28 cellular contexts compared by ENCODE assay signal in genomic region chr20:57662028-57662312, GRCh38. TPM values are rescaled to one million over a fixed set of nuclear protein-coding genes. Genes with fewer than 3 reads are reported as not detected.
DNase-seq lines count a peak whose midpoint lies in the region; ATAC-seq and TF ChIP-seq lines count a peak whose summit lies in the region.
"Had no signal": no experiment of that assay in that cellular context is flagged by ENCODE, and none has a peak within 500 bp of the region (broad histone marks: within the 10 kb centered on the region; RNA-seq: fewer than 3 reads in every experiment).

No MANE protein-coding gene starts in this region.

- H3K27me3 ChIP-seq in NT2/D1 (ENCODE audit: insufficient read depth, insufficient read length): no peaks in the 10 kb centered on the region
- H3K27me3 ChIP-seq in lower lobe of right lung (ENCODE audit: low read depth): no peaks in the 10 kb centered on the region
- H3K27me3 ChIP-seq in tibial artery: no peaks in the 10 kb centered on the region

- no peaks in the 10 kb centered on the region for H3K27me3 Mint-ChIP-seq in T-helper 2 cell treated with Interferon-gamma antibody and Interleukin-4, amounts not matched to agents 5 μg/mL and 100 μg/mL, for 36 hours (ENCODE audit: low read depth)
- H3K27me3 Mint-ChIP-seq: activated B cell treated with CpG ODN at 0.5 μM for 24 hours; central memory CD8-positive, alpha-beta T cell; naive thymus-derived CD4-positive, alpha-beta T cell had no signal

- no peaks in the 10 kb centered on the region for H3K36me3 Mint-ChIP-seq in T-helper 2 cell treated with Interferon-gamma antibody and Interleukin-4, amounts not matched to agents 5 μg/mL and 100 μg/mL, for 36 hours (ENCODE audit: low read depth)
- H3K36me3 Mint-ChIP-seq: CD8-positive, alpha-beta T cell; immature natural killer cell; naive thymus-derived CD4-positive, alpha-beta T cell had no signal

- H3K9ac ChIP-seq in NT2/D1 (ENCODE audit: insufficient read length, low read depth): peak overlapping the region; percentile 32
- H3K9ac ChIP-seq: GM23248 had no signal

- TF ChIP-seq CTCF in lower lobe of right lung (IDR thresholded peaks at IDR 0.05) (no peak), tibial artery (IDR thresholded peaks at IDR 0.05) (no peak)

- ATAC-seq in lower lobe of right lung (no peak), HG02884 (IDR thresholded peaks at IDR 0.05; ENCODE audit: unreplicated experiment) (no peak)
- ATAC-seq: CD8-positive, alpha-beta T cell; left ventricle myocardium superior; naive thymus-derived CD4-positive, alpha-beta T cell; PC-3 had no signal

- H3K4me3 ChIP-seq in NT2/D1 (ENCODE audit: insufficient read length, low read depth) (no peak overlapping the region), lower lobe of right lung (no peak overlapping the region), tibial artery (no peak overlapping the region)
- H3K4me3 ChIP-seq: GM23248 had no signal

- H3K4me3 Mint-ChIP-seq in T-helper 2 cell treated with Interferon-gamma antibody and Interleukin-4, amounts not matched to agents 5 μg/mL and 100 μg/mL, for 36 hours: no peak overlapping the region
- H3K4me3 Mint-ChIP-seq: activated B cell treated with CpG ODN at 0.5 μM for 24 hours; CD8-positive, alpha-beta T cell; central memory CD8-positive, alpha-beta T cell; immature natural killer cell; naive thymus-derived CD4-positive, alpha-beta T cell had no signal

- DNase-seq in activated CD8-positive, alpha-beta memory T cell treated with anti-CD3 and anti-CD28 coated beads, Interleukin-2, amount 50 U/mL, for 4 hours: peak; percentile 7
- DNase-seq in activated CD8-positive, alpha-beta memory T cell treated with anti-CD3 and anti-CD28 coated beads for 24 hours: no peak
- no peak for DNase-seq in NT2/D1 (ENCODE audit: low read depth, low spot score)
- DNase-seq in lower lobe of right lung: peak; percentile 10
- DNase-seq in tibial artery: no peak
- DNase-seq in T-helper 2 cell treated with Interferon-gamma antibody and Interleukin-4, amounts not matched to agents 5 μg/mL and 100 μg/mL, for 36 hours (ENCODE audit: low spot score): no peak
- no peak for DNase-seq in NCI-H82 (lab: John Stamatoyannopoulos, UW)
- DNase-seq: activated CD4-positive, alpha-beta T cell treated with anti-CD3 and anti-CD28 coated beads, Interleukin-2, amount 50 U/mL, for 4 hours; DMS 273 treated with DMSO at 0.1 percent for 48 hours; EL; GM23248; hypothalamus; immature natural killer cell; midbrain; naive thymus-derived CD4-positive, alpha-beta T cell; NCI-H1436 treated with DMSO at 0.1 percent for 48 hours; NCI-H2107; NCI-H446 treated with DMSO at 0.1 percent for 48 hours; PC-3; retina; SIG-M5; SW 1271 had no signal

- H3K36me3 ChIP-seq in NT2/D1 (ENCODE audit: insufficient read depth, insufficient read length, low read length): peaks cover 64% of the 10 kb centered on the region
- peaks cover 21% of the 10 kb centered on the region for H3K36me3 ChIP-seq in lower lobe of right lung
- peaks cover 17 to 28% (median 26%) of the 10 kb centered on the region in 3 donors for H3K36me3 ChIP-seq in tibial artery

- no peaks in the 10 kb centered on the region for H3K9me3 Mint-ChIP-seq in T-helper 2 cell treated with Interferon-gamma antibody and Interleukin-4, amounts not matched to agents 5 μg/mL and 100 μg/mL, for 36 hours
- H3K9me3 Mint-ChIP-seq: activated B cell treated with CpG ODN at 0.5 μM for 24 hours; CD8-positive, alpha-beta T cell; central memory CD8-positive, alpha-beta T cell; immature natural killer cell had no signal

- H3K4me1 ChIP-seq in NT2/D1 (ENCODE audit: insufficient read depth, insufficient read length) (peaks cover 12% of the 10 kb centered on the region), lower lobe of right lung (peaks cover 4% of the 10 kb centered on the region), tibial artery (peaks cover 0 to 91% (median 55%) of the 10 kb centered on the region in 4 donors)

- no peaks in the 10 kb centered on the region for H3K9me3 ChIP-seq in NT2/D1 (ENCODE audit: insufficient read depth, low read length)
- H3K9me3 ChIP-seq in lower lobe of right lung: no peaks in the 10 kb centered on the region
- no peaks in the 10 kb centered on the region for H3K9me3 ChIP-seq in tibial artery

- no peak overlapping the region for H3K27ac Mint-ChIP-seq in T-helper 2 cell treated with Interferon-gamma antibody and Interleukin-4, amounts not matched to agents 5 μg/mL and 100 μg/mL, for 36 hours
- H3K27ac Mint-ChIP-seq: activated B cell treated with CpG ODN at 0.5 μM for 24 hours; CD8-positive, alpha-beta T cell; immature natural killer cell; naive thymus-derived CD4-positive, alpha-beta T cell had no signal

- H3K4me1 Mint-ChIP-seq in T-helper 2 cell treated with Interferon-gamma antibody and Interleukin-4, amounts not matched to agents 5 μg/mL and 100 μg/mL, for 36 hours (ENCODE audit: low read depth): peaks cover 8% of the 10 kb centered on the region

- intact Hi-C loops in lower lobe of right lung (cut with DNase I) (no loop called here), tibial artery (cut with DNase I; ENCODE audit: low total_unique reads) (no loop called here)

- no peak overlapping the region for H3K27ac ChIP-seq in lower lobe of right lung
- peak overlapping the region; percentile 48 to 71 for H3K27ac ChIP-seq in tibial artery
- H3K27ac ChIP-seq: GM23248 had no signal

RNA-seq across cellular contexts. Expression of gene ZBP1, which starts 41.7 kb away (rescaled TPM):
- 5.8 TPM for total RNA-seq in lower lobe of right lung
- total RNA-seq: endothelial cell of umbilical vein, GM23248, PC-3 had no signal

RNA-seq across cellular contexts. Expression of gene PMEPA1, which starts 47.8 kb away (rescaled TPM):
- total RNA-seq in lower lobe of right lung: 26.9 TPM

Comparison
In these comparisons a context has a peak if more than half of its experiments do, and no peak if none do; other contexts are left out.
1. DNase-seq: peak in activated CD8-positive, alpha-beta memory T cell treated with anti-CD3 and anti-CD28 coated beads, Interleukin-2, amount 50 U/mL, for 4 hours (single experiment) and lower lobe of right lung (single experiment); none in activated CD8-positive, alpha-beta memory T cell treated with anti-CD3 and anti-CD28 coated beads for 24 hours (single experiment), NT2/D1 (single experiment), tibial artery (0 of 2), T-helper 2 cell treated with Interferon-gamma antibody and Interleukin-4, amounts not matched to agents 5 μg/mL and 100 μg/mL, for 36 hours (single experiment) and NCI-H82 (single experiment).